ENCODE assay signal across 24 cellular contexts in the genomic region with DNA sequence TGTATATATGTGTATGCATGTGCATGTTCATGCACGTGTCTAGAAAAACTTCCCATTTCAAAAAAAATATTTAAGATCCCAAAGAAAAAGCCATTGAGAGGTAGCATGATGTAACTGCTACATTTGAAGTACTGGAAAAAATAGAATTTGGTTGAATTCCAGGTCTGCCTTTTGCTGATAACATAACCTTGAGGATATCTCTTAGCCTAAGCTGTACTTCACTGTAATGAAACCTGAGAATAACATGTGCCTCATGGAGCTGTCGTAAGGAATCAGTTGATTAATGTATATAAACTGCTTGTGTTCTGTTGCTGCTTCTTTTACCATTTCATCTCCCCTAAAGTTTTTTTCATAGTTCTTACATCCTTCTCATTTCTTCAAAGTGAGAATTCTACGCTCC.
A peak's percentile ranks its signal among the peaks of the same experiment; 100 is the strongest.
DNase-seq lines count a peak whose midpoint lies in the region; ATAC-seq, FAIRE-seq and TF ChIP-seq lines count a peak whose summit lies in the region.
"Had no signal": no experiment of that assay in that cellular context is flagged by ENCODE, and none has a peak within 500 bp of the region (broad histone marks: within the 10 kb centered on the region; RNA-seq: fewer than 3 reads in every experiment).

No MANE protein-coding gene starts in this region.

- TF ChIP-seq CTCF in body of pancreas (IDR thresholded peaks at IDR 0.05) (no peak), pancreas (IDR thresholded peaks at IDR 0.05) (no peak), lower leg skin (IDR thresholded peaks at IDR 0.05) (no peak)

- peaks cover 9% of the 10 kb centered on the region for H3K4me1 ChIP-seq in body of pancreas
- H3K4me1 ChIP-seq in pancreas, result peaks cover 4 to 8% (median 7%) of the 10 kb centered on the region in 3 donors
- H3K4me1 ChIP-seq: A549; BLaER1 treated with 17β-estradiol and CSF1 and Interleukin-3, amounts not matched to agents 10 nM and 100 nM had no signal

- H3K36me3 ChIP-seq in body of pancreas (replicated peaks in 1 of 2; ENCODE audit: insufficient read depth in 1 of 2, low read depth in 2 of 2) (no peaks in the 10 kb centered on the region), pancreas (no peaks in the 10 kb centered on the region)
- H3K36me3 ChIP-seq: BE2C; BLaER1 treated with 17β-estradiol and CSF1 and Interleukin-3, amounts not matched to agents 10 nM and 100 nM had no signal

- H3K27ac ChIP-seq in body of pancreas (peak overlapping the region in 2 of 4 donors; percentile 37 to 64), pancreas (peak overlapping the region in 2 of 4 donors; percentile 43 to 46)
- H3K27ac ChIP-seq: A549; BLaER1 treated with 17β-estradiol and CSF1 and Interleukin-3, amounts not matched to agents 10 nM and 100 nM; GM23248 had no signal

- DNase-seq in NCI-H2171 treated with DMSO at 0.1 percent for 48 hours (lab: John Stamatoyannopoulos, UW) (peak; percentile 5), NCI-H2171 (lab: John Stamatoyannopoulos, UW) (no peak), OCI-M1 (lab: John Stamatoyannopoulos, UW) (peak; percentile 90), body of pancreas (no peak), pancreas (no peak), lower leg skin (ENCODE audit: low spot score in 2 of 2) (no peak), SKM-1 (lab: John Stamatoyannopoulos, UW; ENCODE audit: unreplicated experiment) (no peak)
- DNase-seq: 8988T; ACHN; AML-193; BE2C; CD4-positive, alpha-beta T cell; CD8-positive, alpha-beta memory T cell; DMS 273 treated with DMSO at 0.1 percent for 48 hours; DMS79 treated with DMSO at 0.1 percent for 48 hours; GF-D8; GM23248; H7 had no signal

- intact Hi-C loops in body of pancreas (cut with DNase I) (no loop called here), pancreas (cut with DNase I) (no loop called here), lower leg skin (cut with DNase I; ENCODE audit: low total_unique reads) (no loop called here)

- H3K9me3 ChIP-seq in body of pancreas (no peaks in the 10 kb centered on the region), pancreas (no peaks in the 10 kb centered on the region)
- H3K9me3 ChIP-seq: A549, BE2C had no signal

- H3K27me3 ChIP-seq in body of pancreas, result no peaks in the 10 kb centered on the region
- no peaks in the 10 kb centered on the region for H3K27me3 ChIP-seq in pancreas
- H3K27me3 ChIP-seq: BE2C; BLaER1 treated with 17β-estradiol and CSF1 and Interleukin-3, amounts not matched to agents 10 nM and 100 nM had no signal

- TF ChIP-seq POLR2A in body of pancreas (IDR thresholded peaks at IDR 0.05) (no peak), lower leg skin (IDR thresholded peaks at IDR 0.05) (no peak)

- no peak for FAIRE-seq in pancreas (lab: Jason Lieb, UNC)
- FAIRE-seq: A549, D721Med, GM12891, H1 had no signal

- H3K4me3 ChIP-seq in body of pancreas, result no peak overlapping the region
- H3K4me3 ChIP-seq in pancreas, result no peak overlapping the region
- H3K4me3 ChIP-seq in lower leg skin (ENCODE audit: low read depth, poor library complexity, severe bottlenecking), result no peak overlapping the region
- H3K4me3 ChIP-seq: A549; BLaER1 treated with 17β-estradiol and CSF1 and Interleukin-3, amounts not matched to agents 10 nM and 100 nM; GM23248 had no signal

- ATAC-seq in body of pancreas (peak; percentile 85), pancreas (peak; percentile 85 to 94 (median 87)), GM21528 (IDR thresholded peaks at IDR 0.05; ENCODE audit: low FRiP score, unreplicated experiment) (no peak)
- ATAC-seq: A549 had no signal

- 34 to 35% methylated on average over 3 of the region's 3 CpGs for WGBS in body of pancreas, 2 donors
- 30 to 34% methylated on average over 3 of the region's 3 CpGs for WGBS in pancreas, 2 donors
- WGBS in lower leg skin, 2 donors, result 75 to 82% methylated on average over 3 of the region's 3 CpGs

Comparison
In these comparisons a context has a peak if more than half of its experiments do, and no peak if none do; other contexts are left out.
1. DNase-seq: peak in NCI-H2171 treated with DMSO at 0.1 percent for 48 hours (single experiment) and OCI-M1 (single experiment); none in NCI-H2171 (single experiment), body of pancreas (0 of 4), pancreas (0 of 6), lower leg skin (0 of 2) and SKM-1 (single experiment).